ENCODE assay signal across 9 cellular contexts in genomic region chr6:4008324-4009047, GRCh38.
DNase-seq lines count a peak whose midpoint lies in the region; TF ChIP-seq lines count a peak whose summit lies in the region.
"Had no signal": no experiment of that assay in that cellular context is flagged by ENCODE, and none has a peak within 500 bp of the region (broad histone marks: within the 10 kb centered on the region; RNA-seq: fewer than 3 reads in every experiment).

No MANE protein-coding gene starts in this region.

- no peak overlapping the region for H2AFZ ChIP-seq in neural progenitor cell (replicated peaks)

- no peak overlapping the region for H3K4me3 Mint-ChIP-seq in neural progenitor cell

- peaks cover 10% of the 10 kb centered on the region for H3K4me1 Mint-ChIP-seq in neural progenitor cell

- no peaks in the 10 kb centered on the region for H3K27me3 ChIP-seq in neural progenitor cell
- H3K27me3 ChIP-seq: BLaER1 had no signal

- in situ Hi-C loops in SK-MEL-5 (cut with HindIII; ENCODE audit: low pct_unique_long_range_greater_than_20kb, low sequenced_read_pairs), result no loop called here

- no peak overlapping the region for H3K9ac ChIP-seq in neural progenitor cell
- H3K9ac ChIP-seq: BLaER1 had no signal

- H3K9me3 ChIP-seq in neural progenitor cell (ENCODE audit: low read depth), result no peaks in the 10 kb centered on the region

- no peaks in the 10 kb centered on the region for H3K4me1 ChIP-seq in neural progenitor cell

- H3K9me3 Mint-ChIP-seq in neural progenitor cell, result peaks cover 7% of the 10 kb centered on the region

- peaks cover 10% of the 10 kb centered on the region for H3K36me3 ChIP-seq in neural progenitor cell

- H3K4me3 ChIP-seq in LNCaP clone FGC (ENCODE audit: low read depth, low read length), result no peak overlapping the region
- no peak overlapping the region for H3K4me3 ChIP-seq in neural progenitor cell
- H3K4me3 ChIP-seq: BLaER1 had no signal

- no peak overlapping the region for H3K4me2 ChIP-seq in neural progenitor cell
- H3K4me2 ChIP-seq: BLaER1 had no signal

- TF ChIP-seq CTCF in LNCaP clone FGC (IDR thresholded peaks at IDR 0.05; ENCODE audit: control insufficient read depth, extremely low read depth, insufficient read depth), result peak; percentile 40
- TF ChIP-seq CTCF in neural progenitor cell (IDR thresholded peaks at IDR 0.05), result peak; percentile 35

- H3K79me2 ChIP-seq in neural progenitor cell (ENCODE audit: low read depth), result peaks cover 98% of the 10 kb centered on the region

- H3K27me3 Mint-ChIP-seq in neural progenitor cell (ENCODE audit: insufficient read depth, low read depth), result peaks cover 3% of the 10 kb centered on the region

- H3K36me3 Mint-ChIP-seq in neural progenitor cell, result peaks cover 23% of the 10 kb centered on the region

- H3K27ac ChIP-seq in epithelial cell of prostate, result peak overlapping the region; percentile 45
- H3K27ac ChIP-seq in neural progenitor cell, result no peak overlapping the region
- H3K27ac ChIP-seq: BLaER1 had no signal

- H4K20me1 ChIP-seq in neural progenitor cell (ENCODE audit: low read depth), result peaks cover 87% of the 10 kb centered on the region

- DNase-seq in DMS 273 (lab: John Stamatoyannopoulos, UW; ENCODE audit: unreplicated experiment) (peak; percentile 80), DMS 273 treated with DMSO at 0.1 percent for 48 hours (lab: John Stamatoyannopoulos, UW) (no peak), LNCaP clone FGC (ENCODE audit: low read depth) (peak; percentile 97), SK-MEL-5 (ENCODE audit: low read depth, low spot score) (peak; percentile 93), epithelial cell of prostate (ENCODE audit: low read depth, low spot score) (peak; percentile 50), neural progenitor cell (ENCODE audit: low spot score) (no peak), NCI-H1092 (lab: John Stamatoyannopoulos, UW) (no peak)
- DNase-seq in stimulated activated naive CD4-positive, alpha-beta T cell treated with Interleukin-2 at 50 U/mL for 16 hours (lab: John Stamatoyannopoulos, UW), result no peak

- no peak overlapping the region for H3K27ac Mint-ChIP-seq in neural progenitor cell

- H3F3A ChIP-seq in neural progenitor cell (ENCODE audit: low read depth), result peaks cover 9% of the 10 kb centered on the region

Comparison
In these comparisons a context has a peak if more than half of its experiments do, and no peak if none do; other contexts are left out.
1. DNase-seq: peak in DMS 273 (single experiment), LNCaP clone FGC (single experiment), SK-MEL-5 (single experiment) and epithelial cell of prostate (single experiment); none in DMS 273 treated with DMSO at 0.1 percent for 48 hours (single experiment), neural progenitor cell (single experiment), NCI-H1092 (single experiment) and stimulated activated naive CD4-positive, alpha-beta T cell treated with Interleukin-2 at 50 U/mL for 16 hours (single experiment).